ENCODE assay signal across 8 cellular contexts in the genomic region with DNA sequence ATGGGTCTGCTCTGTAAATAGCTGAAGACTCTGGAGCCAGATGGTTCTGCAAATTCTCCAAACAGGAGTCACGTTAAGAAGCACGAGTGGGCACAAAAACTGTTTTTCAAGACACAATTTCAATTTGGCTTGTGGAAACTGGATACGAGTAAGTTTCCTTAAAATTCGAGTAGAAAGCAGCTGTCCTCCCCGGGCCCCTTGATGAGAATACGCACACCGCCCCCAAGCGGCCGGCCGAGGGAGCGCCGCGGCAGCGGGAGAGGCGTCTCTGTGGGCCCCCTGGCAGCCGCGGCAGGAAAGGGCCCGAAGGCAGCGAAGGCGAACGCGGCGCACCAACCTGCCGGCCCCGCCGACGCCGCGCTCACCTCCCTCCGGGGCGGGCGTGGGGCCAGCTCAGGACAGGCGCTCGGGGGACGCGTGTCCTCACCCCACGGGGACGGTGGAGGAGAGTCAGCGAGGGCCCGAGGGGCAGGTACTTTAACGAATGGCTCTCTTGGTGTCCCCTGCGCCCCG. TPM values are rescaled to one million over a fixed set of nuclear protein-coding genes. Genes with fewer than 3 reads are reported as not detected.
DNase-seq lines count a peak whose midpoint lies in the region; ATAC-seq, FAIRE-seq and TF ChIP-seq lines count a peak whose summit lies in the region.

No MANE protein-coding gene starts in this region.

- peaks cover 5 to 24% of the 10 kb centered on the region in 2 experiments for H3K36me3 ChIP-seq in HepG2 (replicated peaks in 1 of 2; ENCODE audit: control insufficient read depth in 1 of 2, insufficient read depth in 2 of 2, low read length in 2 of 2)

- peak overlapping the region; percentile 72 for H3K4me3 Mint-ChIP-seq in dendritic cell treated with granulocyte-macrophage colony-stimulating factor and Interleukin-4, amounts not matched to agents 40 ng/mL and 50 ng/mL, for 4 days

- peaks cover 23% of the 10 kb centered on the region for H3K4me1 Mint-ChIP-seq in dendritic cell treated with granulocyte-macrophage colony-stimulating factor and Interleukin-4, amounts not matched to agents 40 ng/mL and 50 ng/mL, for 4 days (ENCODE audit: low read depth)

- peak overlapping the region; percentile 78 for H3K9ac ChIP-seq in HepG2 (ENCODE audit: insufficient read depth, low read depth, low read length)

- no peaks in the 10 kb centered on the region for H3K36me3 Mint-ChIP-seq in dendritic cell treated with granulocyte-macrophage colony-stimulating factor and Interleukin-4, amounts not matched to agents 40 ng/mL and 50 ng/mL, for 4 days (ENCODE audit: low read depth)

- intact Hi-C loops in dendritic cell treated with granulocyte-macrophage colony-stimulating factor and Interleukin-4, amounts not matched to agents 40 ng/mL and 50 ng/mL, for 4 days (cut with micrococcal nuclease), result loop anchor here (1.0 to 5.0 kb wide), 6 partner anchors 177 to 763 kb away; no protein-coding TSS in a partner anchor
- intact Hi-C loops in HepG2 (cut with micrococcal nuclease; ENCODE audit: unreplicated experiment), result loop anchor here (1.0 to 5.0 kb wide), 4 partner anchors 125 to 408 kb away; no protein-coding TSS in a partner anchor

- TF ChIP-seq EP300 in A549 (IDR thresholded peaks at IDR 0.05), result no peak
- no peak for TF ChIP-seq EP300 in HepG2 (IDR thresholded peaks at IDR 0.05; ENCODE audit: low read depth in 2 of 2, low read length in 2 of 2)
- no peak for TF ChIP-seq EP300 in HepG2 (CRISPR knock-in tag; IDR thresholded peaks at IDR 0.05; ENCODE audit: borderline replicate concordance)

- in situ Hi-C loops in HepG2 (cut with HindIII; ENCODE audit: extremely low pct_ligation_motif_present, low pct_unique_long_range_greater_than_20kb), result loop anchor here (5.0 to 10.0 kb wide), 5 partner anchors 145 to 765 kb away; no protein-coding TSS in a partner anchor

- ATAC-seq in A549, result peak; percentile 76 to 81
- peak; percentile 78 for ATAC-seq in GM18858 (IDR thresholded peaks at IDR 0.05; ENCODE audit: unreplicated experiment)
- ATAC-seq in HG03159 (IDR thresholded peaks at IDR 0.05; ENCODE audit: unreplicated experiment), result peak; percentile 89
- ATAC-seq in HepG2, result peak; percentile 81

- 3% methylated on average over 8 of the region's 43 CpGs for WGBS in A549 (ENCODE audit: missing lambda C conversion rate)
- under 1% methylated on average over 10 of the region's 43 CpGs for WGBS in HepG2 (ENCODE audit: low lambda C conversion rate)

- H3K27ac ChIP-seq in A549, result peak overlapping the region; percentile 87 to 99
- H3K27ac ChIP-seq in HepG2 (ENCODE audit: extremely low read length, insufficient read depth, low read length), result peak overlapping the region; percentile 65

- peak; percentile 82 for TF ChIP-seq CTCF in A549 (IDR thresholded peaks at IDR 0.05)
- TF ChIP-seq CTCF in HepG2 (CRISPR knock-in tag; IDR thresholded peaks at IDR 0.05), result peak; percentile 87

- peaks cover 13% of the 10 kb centered on the region; the same call in 1 of the 2 replicates for H4K20me1 ChIP-seq in HepG2 (ENCODE audit: insufficient read depth, low read length)

- TSS peak; percentile 73 for BruUV-seq in HepG2 (replicated peaks; lab: Mats Ljungman, UMichigan)

- DNase-seq in A549 (ENCODE audit: low read depth in 1 of 2, low spot score in 1 of 2) (peak; percentile 54 to 86), NCI-H524 (lab: John Stamatoyannopoulos, UW) (peak; percentile 79 to 90), HepG2 (ENCODE audit: low spot score) (peak; percentile 81)
- peak; percentile 80 for DNase-seq in activated CD4-positive, alpha-beta T cell treated with anti-CD3 and anti-CD28 coated beads, Interleukin-2, amount 50 U/mL, for 1 hour
- DNase-seq in stimulated activated CD4-positive, alpha-beta T cell treated with anti-CD3 and anti-CD28 coated beads, Interleukin-2, amount 100 ng/mL, for 24 hours, result peak; percentile 88 to 95

- H3K9me3 Mint-ChIP-seq in dendritic cell treated with granulocyte-macrophage colony-stimulating factor and Interleukin-4, amounts not matched to agents 40 ng/mL and 50 ng/mL, for 4 days, result no peaks in the 10 kb centered on the region

- H3K4me2 ChIP-seq in A549 (peak overlapping the region; percentile 97), HepG2 (ENCODE audit: low read depth, low read length) (peak overlapping the region; percentile 92)

- no peak overlapping the region for H2AFZ ChIP-seq in HepG2 (ENCODE audit: low read length)

- TF ChIP-seq RAD21 in A549 (conservative IDR thresholded peaks at IDR 0.05 in 1 of 2, IDR thresholded peaks at IDR 0.05 in 1 of 2), result peak; percentile 80 to 94
- TF ChIP-seq RAD21 in HepG2 (CRISPR knock-in tag; IDR thresholded peaks at IDR 0.05), result peak; percentile 92

- H3K27me3 Mint-ChIP-seq in dendritic cell treated with granulocyte-macrophage colony-stimulating factor and Interleukin-4, amounts not matched to agents 40 ng/mL and 50 ng/mL, for 4 days, result peaks cover 43% of the 10 kb centered on the region

- peaks cover 22% of the 10 kb centered on the region for H3K79me2 ChIP-seq in HepG2 (ENCODE audit: insufficient read depth, low read length)

- FAIRE-seq in A549 (lab: Jason Lieb, UNC), result no peak
- FAIRE-seq in HepG2 (lab: Jason Lieb, UNC), result no peak

- H3K9me3 ChIP-seq in A549 (no peaks in the 10 kb centered on the region), HepG2 (ENCODE audit: low read length) (no peaks in the 10 kb centered on the region)

- no peak for TF ChIP-seq POLR2A in A549 (IDR thresholded peaks at IDR 0.05; ENCODE audit: low read length)
- TF ChIP-seq POLR2A in HepG2 (IDR thresholded peaks at IDR 0.05; ENCODE audit: insufficient read depth in 1 of 2, low read depth in 2 of 2, low read length in 2 of 2), result no peak

- H3K4me1 ChIP-seq in A549 (peaks cover 37% of the 10 kb centered on the region), HepG2 (ENCODE audit: insufficient read depth, low read length) (peaks cover 51% of the 10 kb centered on the region)

- peaks cover 0 to 4% of the 10 kb centered on the region in 2 experiments; a peak in 1 of 5 replicates for H3K27me3 ChIP-seq in HepG2 (ENCODE audit: control insufficient read depth in 1 of 2, insufficient read depth in 2 of 2, low read length in 2 of 2)

- CTCF ChIA-PET in A549 (lab: Yijun Ruan, JAX) (interaction anchor here (0.6 to 5.0 kb wide), 72 partner anchors 9 to 1584 kb away, joined by 3 to 79 read pairs (median 4); no protein-coding TSS in a partner anchor), HepG2 (lab: Yijun Ruan, JAX; ENCODE audit: low intra/inter-chr PET ratio, low total read pairs) (interaction anchor here (0.8 to 3.2 kb wide), 7 partner anchors 267 to 873 kb away, joined by 3 to 26 read pairs (median 8); no protein-coding TSS in a partner anchor)

- peak overlapping the region; percentile 95 for H3K4me3 ChIP-seq in A549
- peak overlapping the region; percentile 64 to 88 (median 67) for H3K4me3 ChIP-seq in HepG2 (replicated peaks in 1 of 3; ENCODE audit: insufficient read depth in 1 of 3, low read depth in 2 of 3, low read length in 3 of 3)

- POLR2A ChIA-PET in A549 (lab: Yijun Ruan, JAX) (interaction anchor here (0.6 to 2.3 kb wide), 29 partner anchors 16 to 874 kb away, joined by 3 to 31 read pairs (median 3); no protein-coding TSS in a partner anchor), HepG2 (lab: Yijun Ruan, JAX) (interaction anchor here (0.8 to 3.7 kb wide), 17 partner anchors 114 to 707 kb away, joined by 3 to 50 read pairs (median 5); no protein-coding TSS in a partner anchor)

- no peak overlapping the region for H3K27ac Mint-ChIP-seq in dendritic cell treated with granulocyte-macrophage colony-stimulating factor and Interleukin-4, amounts not matched to agents 40 ng/mL and 50 ng/mL, for 4 days

TF ChIP-seq in A549, 52 proteins besides CTCF, POLR2A, EP300 and RAD21:
- no peak for TF ChIP-seq RCOR1 (IDR thresholded peaks at IDR 0.05; ENCODE audit: low read depth, low read length)
- TF ChIP-seq BHLHE40 (IDR thresholded peaks at IDR 0.05; ENCODE audit: low read depth, low read length), result no peak
- peak; percentile 91 for TF ChIP-seq SMC3 (IDR thresholded peaks at IDR 0.05)

TF ChIP-seq in HepG2, 621 proteins besides CTCF, POLR2A, EP300 and RAD21 (continues in another document):
- TF ChIP-seq NR1H2 (CRISPR knock-in tag; IDR thresholded peaks at IDR 0.05; ENCODE audit: borderline replicate concordance, low read depth) (no peak), ZNF282 (IDR thresholded peaks at IDR 0.05; ENCODE audit: partially characterized antibody) (no peak), JUND (CRISPR knock-in tag; IDR thresholded peaks at IDR 0.05) (0 out of 2 replicates have a peak, but pooled peaks have one; percentile 24), ZEB1 (IDR thresholded peaks at IDR 0.05; ENCODE audit: insufficient replicate concordance, low read depth) (no peak)

RNA-seq across cellular contexts. Expression of a gene that starts 0.7 kb away (rescaled TPM):
- 46.8 and 53.5 TPM in 2 replicates for polyA plus RNA-seq in A549 (2011; rRNA removed)
- polyA plus RNA-seq in A549 (2012; cell fraction: cytosol; rRNA removed), result 34.1 and 36.8 TPM in 2 replicates
- 260 and 262 TPM in 2 replicates for polyA plus RNA-seq in A549 (2012; cell fraction: nucleus; rRNA removed)
- polyA plus RNA-seq in A549 (2017; fragmentation: RNase III; extraction: RNeasy Plus Mini Kit Qiagen cat#74134 plus additional on column Dnase treatment), result 54.4 to 63.5 TPM (median 54.9 TPM) in 3 replicates
- 374 and 456 TPM in 2 replicates for polyA minus RNA-seq in A549 (2011; rRNA and poly(A)+ RNA removed)
- 35.6 and 67.1 TPM in 2 replicates for total RNA-seq in HepG2 (2016; rRNA removed; fragmentation: Illumina TruSeq; extraction: Trizol)
- 10.4 and 13.6 TPM in 2 replicates for total RNA-seq in HepG2 (2016; cell fraction: cytosol; rRNA removed; fragmentation: Illumina TruSeq; extraction: Trizol; ENCODE audit: low read depth)
- 31.2 and 67.2 TPM in 2 replicates for total RNA-seq in HepG2 (2016; cell fraction: insoluble cytoplasmic fraction; rRNA removed; fragmentation: Illumina TruSeq; extraction: Trizol)
- total RNA-seq in HepG2 (2016; cell fraction: membrane; rRNA removed; fragmentation: Illumina TruSeq; extraction: Trizol), result 12.7 and 15.5 TPM in 2 replicates
- total RNA-seq in HepG2 (2016; cell fraction: nucleus; rRNA removed; fragmentation: Illumina TruSeq; extraction: Trizol), result 154 and 191 TPM in 2 replicates
- polyA plus RNA-seq in HepG2 (2011; rRNA removed), result 54.7 and 64.6 TPM in 2 replicates
- 18.4 and 18.6 TPM in 2 replicates for polyA plus RNA-seq in HepG2 (2011; cell fraction: cytosol; rRNA removed)
- polyA plus RNA-seq in HepG2 (2011; cell fraction: nucleus; rRNA removed), result 258 and 353 TPM in 2 replicates
- 14.5 and 32.8 TPM in 2 replicates for polyA plus RNA-seq in HepG2 (2012)
- polyA plus RNA-seq in HepG2 (2016; cell fraction: cytosol; fragmentation: Illumina TruSeq; extraction: Trizol; ENCODE audit: low read depth), result 1.0 and 1.3 TPM in 2 replicates
- polyA plus RNA-seq in HepG2 (2016; cell fraction: insoluble cytoplasmic fraction; fragmentation: Illumina TruSeq; extraction: Trizol; ENCODE audit: low read depth), result 13.5 and 17.7 TPM in 2 replicates
- polyA plus RNA-seq in HepG2 (2016; cell fraction: membrane; fragmentation: Illumina TruSeq; extraction: Trizol; ENCODE audit: low read depth), result 1.9 and 2.6 TPM in 2 replicates
- 147 and 163 TPM in 2 replicates for polyA plus RNA-seq in HepG2 (2016; cell fraction: nucleus; fragmentation: Illumina TruSeq; extraction: Trizol; ENCODE audit: insufficient read depth, low read depth)
- 15.2 and 310 TPM in 2 replicates for polyA minus RNA-seq in HepG2 (2011; rRNA and poly(A)+ RNA removed; ENCODE audit: low replicate concordance)
- 142 and 165 TPM in 2 replicates for polyA minus RNA-seq in HepG2 (2011; cell fraction: cytosol; rRNA and poly(A)+ RNA removed)
- polyA minus RNA-seq in HepG2 (2011; cell fraction: nucleus; rRNA and poly(A)+ RNA removed), result 395 and 466 TPM in 2 replicates

Comparison
In these comparisons a context has a peak if more than half of its experiments do, and no peak if none do; other contexts are left out.
1. Peak in every context shown above with its lines: DNase-seq, ATAC-seq, H3K4me3 ChIP-seq and H3K27ac ChIP-seq.